In the genomic region with DNA sequence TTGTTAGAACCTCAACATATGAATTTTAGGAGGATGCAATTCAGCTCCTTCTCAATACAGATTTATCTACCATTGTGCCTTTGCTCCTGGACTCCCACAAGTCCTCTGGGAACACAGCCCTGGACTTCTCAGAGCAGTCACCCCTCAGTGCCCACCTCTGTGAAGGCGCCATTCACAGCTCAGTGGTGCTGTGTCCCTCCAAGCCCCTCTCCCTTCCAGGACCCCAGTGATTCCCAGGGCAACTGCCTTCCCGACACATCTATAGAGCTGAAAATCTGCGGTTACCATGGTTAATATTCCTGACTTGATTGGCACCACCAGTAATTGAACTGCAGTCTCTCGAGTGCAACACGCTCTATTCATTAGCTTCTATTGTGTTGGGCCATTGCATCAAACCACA, we compare ENCODE assay signal across 19 cellular contexts.
DNase-seq lines count a peak whose midpoint lies in the region; ATAC-seq, FAIRE-seq and TF ChIP-seq lines count a peak whose summit lies in the region.
"Had no signal": no experiment of that assay in that cellular context is flagged by ENCODE, and none has a peak within 500 bp of the region (broad histone marks: within the 10 kb centered on the region; RNA-seq: fewer than 3 reads in every experiment).

No MANE protein-coding gene starts in this region.

- peaks cover 6% of the 10 kb centered on the region for H3K27me3 Mint-ChIP-seq in GM23338 (ENCODE audit: insufficient read depth, low read depth, poor library complexity)
- no peaks in the 10 kb centered on the region for H3K27me3 Mint-ChIP-seq in activated T-helper 17 cell treated with anti-CD3 and anti-CD28 coated beads, Interleukin-2, amount 50 U/mL, for 72 hours

- H3K36me3 ChIP-seq in GM23338 (ENCODE audit: insufficient read depth) = no peaks in the 10 kb centered on the region
- no peaks in the 10 kb centered on the region for H3K36me3 ChIP-seq in neural cell (ENCODE audit: insufficient read depth, low read length)
- H3K36me3 ChIP-seq in kidney (ENCODE audit: control insufficient read depth in 1 of 2, insufficient read depth in 2 of 2, low read length in 2 of 2) = no peaks in the 10 kb centered on the region
- H3K36me3 ChIP-seq in BE2C = no peaks in the 10 kb centered on the region

- H2AFZ ChIP-seq in GM23338 (peak overlapping the region; percentile 8; the same call in 1 of the 2 replicates), neural cell (ENCODE audit: low read depth, low read length) (no peak overlapping the region)

- H3K79me2 ChIP-seq in GM23338 (replicated peaks; ENCODE audit: insufficient read depth) = no peaks in the 10 kb centered on the region
- no peaks in the 10 kb centered on the region for H3K79me2 ChIP-seq in neural cell (replicated peaks; ENCODE audit: insufficient read depth, low read length)

- H3K9me3 Mint-ChIP-seq in GM23338 = peaks cover 9% of the 10 kb centered on the region; the same call in 2 of the 3 replicates
- H3K9me3 Mint-ChIP-seq in activated T-helper 17 cell treated with anti-CD3 and anti-CD28 coated beads, Interleukin-2, amount 50 U/mL, for 72 hours = peaks cover 13% of the 10 kb centered on the region
- H3K9me3 Mint-ChIP-seq: CD8-positive, alpha-beta T cell had no signal

- no peak overlapping the region for H3K4me2 ChIP-seq in GM23338
- H3K4me2 ChIP-seq in neural cell (ENCODE audit: low read length) = no peak overlapping the region
- H3K4me2 ChIP-seq: A549 had no signal

- no peak for DNase-seq in GM23338 (ENCODE audit: low spot score)
- DNase-seq in retina = peak; percentile 76
- no peak for DNase-seq in EL
- DNase-seq in kidney = no peak
- no peak for DNase-seq in BE2C
- DNase-seq: CD8-positive, alpha-beta T cell; COR-L47; DND-41; GF-D8 had no signal

- no peak for TF ChIP-seq RAD21 in neural cell (conservative IDR thresholded peaks at IDR 0.05)

- TF ChIP-seq EP300 in neural cell (conservative IDR thresholded peaks at IDR 0.05; ENCODE audit: poor library complexity, severe bottlenecking) = peak; percentile 32

- intact Hi-C loops in kidney (cut with DNase I) = no loop called here

- H3K9ac ChIP-seq in neural cell (ENCODE audit: low read length) (peak overlapping the region; percentile 11), kidney (ENCODE audit: low read length in 2 of 2) (no peak overlapping the region)

- no peaks in the 10 kb centered on the region for H3K27me3 ChIP-seq in GM23338 (ENCODE audit: insufficient read depth)
- no peaks in the 10 kb centered on the region for H3K27me3 ChIP-seq in neural cell (ENCODE audit: insufficient read depth, low read depth, low read length)
- no peaks in the 10 kb centered on the region for H3K27me3 ChIP-seq in BE2C

- no peaks in the 10 kb centered on the region for H4K20me1 ChIP-seq in GM23338 (replicated peaks; ENCODE audit: insufficient read depth)
- H4K20me1 ChIP-seq in neural cell (ENCODE audit: insufficient read depth) = no peaks in the 10 kb centered on the region

- no peak overlapping the region for H3K27ac Mint-ChIP-seq in GM23338
- peak overlapping the region; percentile 48 for H3K27ac Mint-ChIP-seq in activated T-helper 17 cell treated with anti-CD3 and anti-CD28 coated beads, Interleukin-2, amount 50 U/mL, for 72 hours
- H3K27ac Mint-ChIP-seq: CD14-positive monocyte; CD8-positive, alpha-beta T cell had no signal

- no peaks in the 10 kb centered on the region for H3K9me3 ChIP-seq in neural cell (ENCODE audit: low read length)
- H3K9me3 ChIP-seq in kidney (ENCODE audit: control insufficient read depth in 1 of 2, low read length in 2 of 2) = no peaks in the 10 kb centered on the region
- no peaks in the 10 kb centered on the region for H3K9me3 ChIP-seq in BE2C
- H3K9me3 ChIP-seq: A549 had no signal

- no peak for ATAC-seq in GM23338
- ATAC-seq in activated T-helper 17 cell treated with anti-CD3 and anti-CD28 coated beads, Interleukin-2, amount 50 U/mL, for 72 hours (replicated peaks) = no peak
- ATAC-seq: A549; CD8-positive, alpha-beta T cell; HCT116; HepG2 had no signal

- FAIRE-seq in kidney (lab: Jason Lieb, UNC) = no peak
- FAIRE-seq: A549, D721Med, GM19239, H54, HepG2, HTR-8/SVneo had no signal

- H3K4me1 ChIP-seq in GM23338 (ENCODE audit: insufficient read depth) = peaks cover 22% of the 10 kb centered on the region
- peaks cover 2 to 4% of the 10 kb centered on the region in 2 donors for H3K4me1 ChIP-seq in kidney (ENCODE audit: control insufficient read depth in 1 of 2, insufficient read depth in 1 of 2, low read depth in 1 of 2, low read length in 2 of 2)
- H3K4me1 ChIP-seq in BE2C = no peaks in the 10 kb centered on the region; the same call in 1 of the 2 replicates
- H3K4me1 ChIP-seq: A549 had no signal

- H3K4me3 ChIP-seq in GM23338 = no peak overlapping the region
- H3K4me3 ChIP-seq in neural cell (ENCODE audit: low read length) = peak overlapping the region; percentile 9
- H3K4me3 ChIP-seq in kidney (ENCODE audit: low read length in 2 of 2) = no peak overlapping the region
- no peak overlapping the region for H3K4me3 ChIP-seq in BE2C (ENCODE audit: low read depth, low read length)
- H3K4me3 ChIP-seq: A549 had no signal

- peaks cover 28% of the 10 kb centered on the region for H3K4me1 Mint-ChIP-seq in GM23338
- H3K4me1 Mint-ChIP-seq in activated T-helper 17 cell treated with anti-CD3 and anti-CD28 coated beads, Interleukin-2, amount 50 U/mL, for 72 hours = peaks cover 21% of the 10 kb centered on the region

- no peak overlapping the region for H3K27ac ChIP-seq in GM23338 (ENCODE audit: low read depth)
- peak overlapping the region; percentile 54 for H3K27ac ChIP-seq in neural cell (ENCODE audit: low read length)
- H3K27ac ChIP-seq in kidney (ENCODE audit: low read depth in 2 of 2, low read length in 2 of 2) = no peak overlapping the region
- H3K27ac ChIP-seq: A549 had no signal

- H3K9me2 ChIP-seq in GM23338 (ENCODE audit: insufficient read depth) = 0 out of 2 replicates have a peak, but pooled peaks cover 8% of the 10 kb centered on the region
- no peaks in the 10 kb centered on the region for H3K9me2 ChIP-seq in neural cell (ENCODE audit: insufficient read depth, low read length)

- peaks cover 6% of the 10 kb centered on the region for H3K36me3 Mint-ChIP-seq in GM23338 (ENCODE audit: low read depth)
- H3K36me3 Mint-ChIP-seq in activated T-helper 17 cell treated with anti-CD3 and anti-CD28 coated beads, Interleukin-2, amount 50 U/mL, for 72 hours (ENCODE audit: low read depth) = peaks cover 12% of the 10 kb centered on the region
- H3K36me3 Mint-ChIP-seq: CD8-positive, alpha-beta T cell had no signal

- TF ChIP-seq CTCF in GM23338 (conservative IDR thresholded peaks at IDR 0.05; ENCODE audit: low read depth in 2 of 2) = no peak
- TF ChIP-seq CTCF in neural cell (IDR thresholded peaks at IDR 0.05; ENCODE audit: poor library complexity, severe bottlenecking) = no peak
- no peak for TF ChIP-seq CTCF in kidney (IDR thresholded peaks at IDR 0.05; ENCODE audit: borderline replicate concordance, extremely low read depth, insufficient read depth)
- TF ChIP-seq CTCF in BE2C (IDR thresholded peaks at IDR 0.05; ENCODE audit: low read depth, low read length) = no peak

- no peak overlapping the region for H3K4me3 Mint-ChIP-seq in GM23338
- H3K4me3 Mint-ChIP-seq in activated T-helper 17 cell treated with anti-CD3 and anti-CD28 coated beads, Interleukin-2, amount 50 U/mL, for 72 hours = no peak overlapping the region
- H3K4me3 Mint-ChIP-seq: CD14-positive monocyte; CD8-positive, alpha-beta T cell had no signal

- no peaks in the 10 kb centered on the region for H3F3A ChIP-seq in GM23338 (replicated peaks; ENCODE audit: low read depth)
- no peaks in the 10 kb centered on the region for H3F3A ChIP-seq in neural cell (ENCODE audit: insufficient read depth, low read length, poor library complexity, severe bottlenecking)

TF ChIP-seq in GM23338, 12 proteins besides CTCF, POLR2A, EP300 and RAD21 (continues in another document):
- no peak for TF ChIP-seq NANOG (IDR thresholded peaks at IDR 0.05; ENCODE audit: borderline replicate concordance)
- TF ChIP-seq POLR2AphosphoS5 (IDR thresholded peaks at IDR 0.05; ENCODE audit: low read depth) = no peak
- TF ChIP-seq JUNB (IDR thresholded peaks at IDR 0.05; ENCODE audit: unreplicated experiment) = no peak

TF ChIP-seq in neural cell, 6 proteins besides CTCF, POLR2A, EP300 and RAD21:
- TF ChIP-seq TAF1 (IDR thresholded peaks at IDR 0.05; ENCODE audit: low read depth) (no peak), EZH2 (IDR thresholded peaks at IDR 0.05; ENCODE audit: borderline replicate concordance, insufficient read depth, low read length, poor library complexity, severe bottlenecking) (no peak), MXI1 (conservative IDR thresholded peaks at IDR 0.05; ENCODE audit: poor library complexity, severe bottlenecking) (no peak), POLR2AphosphoS5 (IDR thresholded peaks at IDR 0.05) (no peak), REST (IDR thresholded peaks at IDR 0.05; ENCODE audit: borderline replicate concordance) (no peak), SMC3 (conservative IDR thresholded peaks at IDR 0.05; ENCODE audit: poor library complexity) (no peak)
